In genomic region chr10:102775973-102776669, GRCh38 we compare ENCODE assay signal across 1 cellular context.
A peak's percentile ranks its signal among the peaks of the same experiment; 100 is the strongest.
TF ChIP-seq lines count a peak whose summit lies in the region.

No MANE protein-coding gene starts in this region.

TF ChIP-seq in H1, 55 proteins besides CTCF, POLR2A, EP300 and RAD21 (continued from another document):
- TF ChIP-seq RBBP5 (IDR thresholded peaks at IDR 0.05; ENCODE audit: borderline replicate concordance, low read depth, low read length): no peak
- no peak for TF ChIP-seq RNF2 (IDR thresholded peaks at IDR 0.05; ENCODE audit: borderline replicate concordance, low read depth, low read length, missing control alignments, poor library complexity, severe bottlenecking)
- TF ChIP-seq CREB1 (IDR thresholded peaks at IDR 0.05): 0 out of 2 replicates have a peak, but pooled peaks have one; percentile 7
- peak; percentile 4 for TF ChIP-seq ASH2L (IDR thresholded peaks at IDR 0.05; ENCODE audit: low read length)
